Comparison of ENCODE assay signal across 12 cellular contexts in genomic region chr3:135973846-135974245, GRCh38.
"Had no signal": no experiment of that assay in that cellular context is flagged by ENCODE, and none has a peak within 500 bp of the region (broad histone marks: within the 10 kb centered on the region; RNA-seq: fewer than 3 reads in every experiment).

No MANE protein-coding gene starts in this region.

- ATAC-seq: activated naive CD8-positive, alpha-beta T cell treated with anti-CD3 and anti-CD28 coated beads, Interleukin-2, amount 50 U/mL, for 24 hours; gastroesophageal sphincter; natural killer cell treated with Interleukin-12 subunit alpha and Interleukin-12 subunit beta and Interleukin-15 and Interleukin-18, amount 100 ng/mL, for 72 hours had no signal

- H3K4me3 Mint-ChIP-seq: activated B cell treated with CpG ODN at 0.5 μM for 24 hours; activated CD4-positive, alpha-beta T cell treated with anti-CD3 and anti-CD28 coated beads, Interleukin-2, amount 10 ng/mL, durations not matched to agents 24 days and 14 days; activated naive CD8-positive, alpha-beta T cell treated with anti-CD3 and anti-CD28 coated beads, Interleukin-2, amount 50 U/mL, for 24 hours; natural killer cell treated with Interleukin-12 subunit alpha and Interleukin-12 subunit beta and Interleukin-15 and Interleukin-18, amount 100 ng/mL, for 72 hours; T-helper 1 cell treated with Interleukin-12 subunit alpha and Interleukin-12 subunit beta and Interleukin-4 antibody, amounts not matched to agents 30 μg/mL and 1 μg/mL, for 36 hours had no signal

- H3K4me1 ChIP-seq: colonic mucosa had no signal

- H3K4me1 Mint-ChIP-seq: activated B cell treated with CpG ODN at 0.5 μM for 24 hours; activated naive CD8-positive, alpha-beta T cell treated with anti-CD3 and anti-CD28 coated beads, Interleukin-2, amount 50 U/mL, for 24 hours had no signal

- DNase-seq: activated B cell treated with CpG ODN at 0.5 μM for 24 hours; activated CD4-positive, alpha-beta T cell treated with anti-CD3 and anti-CD28 coated beads, Interleukin-2, amount 10 ng/mL, durations not matched to agents 24 days and 14 days; activated naive CD4-positive, alpha-beta T cell treated with Interleukin-2 at 50 U/mL for 16 hours; activated naive CD8-positive, alpha-beta T cell treated with anti-CD3 and anti-CD28 coated beads, Interleukin-2, amount 50 U/mL, for 24 hours; caudate nucleus; colonic mucosa; effector CD4-positive, alpha-beta T cell; kidney glomerular epithelial cell had no signal

- H3K9me3 ChIP-seq: colonic mucosa, gastroesophageal sphincter, tibial nerve had no signal

- H3K36me3 ChIP-seq: colonic mucosa, gastroesophageal sphincter, tibial nerve had no signal

- H3K27me3 ChIP-seq: colonic mucosa, gastroesophageal sphincter, tibial nerve had no signal

- H3K36me3 Mint-ChIP-seq: natural killer cell treated with Interleukin-12 subunit alpha and Interleukin-12 subunit beta and Interleukin-15 and Interleukin-18, amount 100 ng/mL, for 72 hours had no signal

- H3K4me3 ChIP-seq: colonic mucosa, gastroesophageal sphincter, tibial nerve had no signal

- H3K27ac Mint-ChIP-seq: activated B cell treated with CpG ODN at 0.5 μM for 24 hours; activated CD4-positive, alpha-beta T cell treated with anti-CD3 and anti-CD28 coated beads, Interleukin-2, amount 10 ng/mL, durations not matched to agents 24 days and 14 days; activated naive CD8-positive, alpha-beta T cell treated with anti-CD3 and anti-CD28 coated beads, Interleukin-2, amount 50 U/mL, for 24 hours; natural killer cell treated with Interleukin-12 subunit alpha and Interleukin-12 subunit beta and Interleukin-15 and Interleukin-18, amount 100 ng/mL, for 72 hours; T-helper 1 cell treated with Interleukin-12 subunit alpha and Interleukin-12 subunit beta and Interleukin-4 antibody, amounts not matched to agents 30 μg/mL and 1 μg/mL, for 36 hours had no signal

- H3K27ac ChIP-seq: colonic mucosa had no signal

- H3K9me3 Mint-ChIP-seq: activated B cell treated with CpG ODN at 0.5 μM for 24 hours; activated naive CD8-positive, alpha-beta T cell treated with anti-CD3 and anti-CD28 coated beads, Interleukin-2, amount 50 U/mL, for 24 hours; T-helper 1 cell treated with Interleukin-12 subunit alpha and Interleukin-12 subunit beta and Interleukin-4 antibody, amounts not matched to agents 30 μg/mL and 1 μg/mL, for 36 hours had no signal
